Comparison of ENCODE assay signal across 9 cellular contexts in the genomic region with DNA sequence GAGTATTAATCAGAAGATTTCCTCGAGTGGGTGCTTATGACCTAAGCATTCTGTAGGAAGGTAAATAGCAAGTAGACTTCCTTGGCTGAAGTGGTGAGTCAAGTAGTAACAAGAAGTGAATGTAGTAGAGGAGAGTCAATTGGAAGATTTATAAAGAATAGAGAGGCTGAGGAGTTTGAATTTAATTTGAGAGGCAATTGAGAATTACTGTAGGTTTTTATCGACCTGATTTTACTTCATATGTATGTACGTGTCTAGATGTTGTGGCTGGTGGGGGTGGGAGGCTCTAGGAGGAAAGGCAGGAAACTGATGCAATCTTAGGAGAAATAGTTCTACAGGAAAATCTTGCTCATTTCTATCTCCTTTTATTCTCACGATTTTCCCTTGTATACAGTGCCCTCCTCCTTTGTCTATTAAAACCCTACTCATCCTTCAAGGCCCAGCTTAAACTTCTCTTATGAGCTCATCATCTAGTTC. TPM values are rescaled to one million over a fixed set of nuclear protein-coding genes. Genes with fewer than 3 reads are reported as not detected.
DNase-seq lines count a peak whose midpoint lies in the region; ATAC-seq and TF ChIP-seq lines count a peak whose summit lies in the region.
"Had no signal": no experiment of that assay in that cellular context is flagged by ENCODE, and none has a peak within 500 bp of the region (broad histone marks: within the 10 kb centered on the region; RNA-seq: fewer than 3 reads in every experiment).

No MANE protein-coding gene starts in this region.

- no peaks in the 10 kb centered on the region for H3K27me3 Mint-ChIP-seq in activated CD8-positive, alpha-beta T cell treated with anti-CD3 and anti-CD28 coated beads for 36 hours
- H3K27me3 Mint-ChIP-seq in memory B cell: no peaks in the 10 kb centered on the region

- H3K4me1 Mint-ChIP-seq in activated CD8-positive, alpha-beta T cell treated with anti-CD3 and anti-CD28 coated beads for 36 hours (ENCODE audit: low read depth): peaks cover 50% of the 10 kb centered on the region
- peaks cover 28% of the 10 kb centered on the region for H3K4me1 Mint-ChIP-seq in memory B cell

- no peak for TF ChIP-seq CTCF in activated CD8-positive, alpha-beta T cell treated with anti-CD3 and anti-CD28 coated beads for 36 hours (IDR thresholded peaks at IDR 0.05)
- no peak for TF ChIP-seq CTCF in MM.1S (IDR thresholded peaks at IDR 0.05; ENCODE audit: low read length)

- POLR2A ChIA-PET in activated CD8-positive, alpha-beta T cell treated with anti-CD3 and anti-CD28 coated beads for 36 hours (lab: Charles Lee): interaction anchor here (1.1 to 6.3 kb wide), 3 partner anchors 9 to 256 kb away, joined by 3 to 127 read pairs (median 5); partner anchors contain the start of gene OGT

- no peaks in the 10 kb centered on the region for H3K9me3 Mint-ChIP-seq in activated CD8-positive, alpha-beta T cell treated with anti-CD3 and anti-CD28 coated beads for 36 hours
- no peaks in the 10 kb centered on the region for H3K9me3 Mint-ChIP-seq in memory B cell

- H3K79me2 ChIP-seq in MM.1S (ENCODE audit: low read length): peaks cover 99% of the 10 kb centered on the region

- H3K27me3 ChIP-seq in MM.1S (replicated peaks; ENCODE audit: insufficient read depth, low read length): no peaks in the 10 kb centered on the region

- peaks cover 83% of the 10 kb centered on the region for H3K36me3 Mint-ChIP-seq in activated CD8-positive, alpha-beta T cell treated with anti-CD3 and anti-CD28 coated beads for 36 hours (ENCODE audit: low read depth)
- H3K36me3 Mint-ChIP-seq in memory B cell: peaks cover 13% of the 10 kb centered on the region

- CTCF ChIA-PET in activated CD8-positive, alpha-beta T cell treated with anti-CD3 and anti-CD28 coated beads for 36 hours (lab: Charles Lee): no interaction called here

- H3K4me2 ChIP-seq in MM.1S (ENCODE audit: low read depth, low read length): no peak overlapping the region

- no peaks in the 10 kb centered on the region for H3K9me3 ChIP-seq in MM.1S (replicated peaks; ENCODE audit: insufficient read depth, low read length)

- no peak overlapping the region for H3K27ac ChIP-seq in MM.1S (ENCODE audit: low read length)
- H3K27ac ChIP-seq: 22Rv1 had no signal

- H3K4me3 Mint-ChIP-seq in activated CD8-positive, alpha-beta T cell treated with anti-CD3 and anti-CD28 coated beads for 36 hours: peak overlapping the region; percentile 98
- H3K4me3 Mint-ChIP-seq in memory B cell: peak overlapping the region; percentile 55

- intact Hi-C loops in activated CD8-positive, alpha-beta T cell treated with anti-CD3 and anti-CD28 coated beads for 36 hours (cut with micrococcal nuclease): loop anchor here (1.0 to 5.0 kb wide), 2 partner anchors 8 to 76 kb away; partner anchors contain the start of genes CXCR3 and OGT

- 0 out of 2 replicates have a peak, but pooled peaks cover 1% of the 10 kb centered on the region for H3F3A ChIP-seq in MM.1S (ENCODE audit: insufficient read depth, low read length)

- H3K4me1 ChIP-seq in MM.1S (ENCODE audit: low read length): peaks cover 29% of the 10 kb centered on the region; the same call in 1 of the 2 replicates

- H3K27ac Mint-ChIP-seq in activated CD8-positive, alpha-beta T cell treated with anti-CD3 and anti-CD28 coated beads for 36 hours: peak overlapping the region; percentile 89
- peak overlapping the region; percentile 82 for H3K27ac Mint-ChIP-seq in memory B cell

- H3K36me3 ChIP-seq in MM.1S (replicated peaks; ENCODE audit: insufficient read depth, low read length): peaks cover 4% of the 10 kb centered on the region

- DNase-seq in DMS53 (lab: John Stamatoyannopoulos, UW) (peak; percentile 21), DMS53 treated with DMSO at 0.1 percent for 48 hours (lab: John Stamatoyannopoulos, UW; ENCODE audit: unreplicated experiment) (no peak), memory B cell (ENCODE audit: low spot score in 2 of 2) (no peak), MM.1S (no peak), NCI-H2029 treated with DMSO at 0.1 percent for 48 hours (lab: John Stamatoyannopoulos, UW) (no peak), NCI-H2196 treated with DMSO at 0.1 percent for 48 hours (lab: John Stamatoyannopoulos, UW; ENCODE audit: unreplicated experiment) (no peak)
- peak; percentile 44 for DNase-seq in activated CD8-positive, alpha-beta T cell treated with anti-CD3 and anti-CD28 coated beads for 36 hours

- H3K9me2 ChIP-seq in MM.1S (replicated peaks; ENCODE audit: insufficient read depth, low read length): no peaks in the 10 kb centered on the region

- ATAC-seq in HG03103 (IDR thresholded peaks at IDR 0.05; ENCODE audit: low read depth, unreplicated experiment) (peak; percentile 35), memory B cell (ENCODE audit: low read depth) (peak; percentile 48)
- ATAC-seq in activated CD8-positive, alpha-beta T cell treated with anti-CD3 and anti-CD28 coated beads for 36 hours: peak; percentile 55

- H2AFZ ChIP-seq in MM.1S (ENCODE audit: low read length): no peak overlapping the region

- H4K20me1 ChIP-seq in MM.1S (ENCODE audit: insufficient read depth, low read length): peaks cover 68% of the 10 kb centered on the region

- no peak overlapping the region for H3K9ac ChIP-seq in MM.1S (ENCODE audit: low read length)

- no peak overlapping the region for H3K4me3 ChIP-seq in MM.1S (ENCODE audit: low read length)

RNA-seq across cellular contexts. Expression of gene OGT, which starts 8.7 kb away (rescaled TPM):
- 100 to 1,000 TPM; 354 to 358 TPM for total RNA-seq in activated CD8-positive, alpha-beta T cell treated with anti-CD3 and anti-CD28 coated beads for 36 hours

RNA-seq across cellular contexts. Expression of gene GCNA, which starts 36.7 kb away (rescaled TPM):
- 1 to 10 TPM; 3.5 to 5.1 TPM for total RNA-seq in activated CD8-positive, alpha-beta T cell treated with anti-CD3 and anti-CD28 coated beads for 36 hours

Comparison
In these comparisons a context has a peak if more than half of its experiments do, and no peak if none do; other contexts are left out.
1. DNase-seq: peak in DMS53 (single experiment) and activated CD8-positive, alpha-beta T cell treated with anti-CD3 and anti-CD28 coated beads for 36 hours (single experiment); none in DMS53 treated with DMSO at 0.1 percent for 48 hours (single experiment), memory B cell (0 of 2), MM.1S (single experiment), NCI-H2029 treated with DMSO at 0.1 percent for 48 hours (single experiment) and NCI-H2196 treated with DMSO at 0.1 percent for 48 hours (single experiment).
2. Peak in every context shown above with its lines, with median percentiles within 50 percentile points of each other: ATAC-seq.